Comparison of ENCODE assay signal across 36 cellular contexts in genomic region chr10:69537449-69537848, GRCh38. TPM values are rescaled to one million over a fixed set of nuclear protein-coding genes. Genes with fewer than 3 reads are reported as not detected.
"Had no signal": no experiment of that assay in that cellular context is flagged by ENCODE, and none has a peak within 500 bp of the region (broad histone marks: within the 10 kb centered on the region; RNA-seq: fewer than 3 reads in every experiment).

No MANE protein-coding gene starts in this region.

- H3K4me3 ChIP-seq: adrenal gland, ascending aorta, cardiac muscle cell had no signal

- H3K27me3 ChIP-seq: adrenal gland, ascending aorta, cardiac muscle cell had no signal

- H3K4me1 ChIP-seq: adrenal gland, ascending aorta had no signal

- DNase-seq: activated B cell treated with CpG ODN at 0.5 μM for 24 hours; activated CD4-positive, alpha-beta memory T cell treated with anti-CD3 and anti-CD28 coated beads for 36 hours; activated CD4-positive, alpha-beta T cell treated with anti-CD3 and anti-CD28 coated beads for 4 hours; activated CD4-positive, alpha-beta T cell treated with anti-CD3 and anti-CD28 coated beads, Interleukin-2, amount 10 ng/mL, durations not matched to agents 24 days and 14 days; activated CD4-positive, alpha-beta T cell treated with anti-CD3 and anti-CD28 coated beads, Interleukin-2, amount 50 U/mL, for 1 hour; activated CD4-positive, alpha-beta T cell treated with anti-CD3 and anti-CD28 coated beads, Interleukin-2, amount 50 U/mL, for 4 hours; activated CD4-positive, CD25-positive, alpha-beta regulatory T cell treated with anti-CD3 and anti-CD28 coated beads, Interleukin-2, amount 50 U/mL, for 72 hours; activated CD8-positive, alpha-beta memory T cell treated with anti-CD3 and anti-CD28 coated beads, Interleukin-2, amount 50 U/mL, for 4 hours; activated CD8-positive, alpha-beta T cell treated with anti-CD3 and anti-CD28 coated beads for 36 hours; activated effector memory CD4-positive, alpha-beta T cell treated with anti-CD3 and anti-CD28 coated beads, Interleukin-2, amount 50 U/mL, for 16 hours; activated gamma-delta T cell treated with Interleukin-2 at 50 U/mL for 16 hours; activated naive CD4-positive, alpha-beta T cell; activated naive CD4-positive, alpha-beta T cell treated with anti-CD3 and anti-CD28 coated beads for 36 hours; activated naive CD4-positive, alpha-beta T cell treated with anti-CD3 and anti-CD28 coated beads, Interleukin-2, amount 50 U/mL, for 16 hours; activated naive CD8-positive, alpha-beta T cell treated with anti-CD3 and anti-CD28 coated beads for 36 hours; activated T-cell treated with anti-CD3 and anti-CD28 coated beads for 4 hours; activated T-cell treated with anti-CD3 and anti-CD28 coated beads, Interleukin-2, amount 50 U/mL, for 1 hour; activated T-cell treated with anti-CD3 and anti-CD28 coated beads, Interleukin-2, amount 50 U/mL, for 4 hours; activated T-cell treated with anti-CD3 and anti-CD28 coated beads, Interleukin-2, amount 50 U/mL, for 72 hours; adrenal gland; amniotic stem cell; caudate nucleus; cerebellar nuclear complex; T-helper 1 cell; T-helper 2 cell; T-helper 9 cell had no signal

- FAIRE-seq: TTC549 had no signal

- H3K9me3 ChIP-seq: ascending aorta had no signal

- H3K36me3 ChIP-seq: adrenal gland, ascending aorta, cardiac muscle cell had no signal

- ATAC-seq: activated CD8-positive, alpha-beta T cell treated with anti-CD3 and anti-CD28 coated beads for 36 hours; activated naive CD4-positive, alpha-beta T cell treated with anti-CD3 and anti-CD28 coated beads, Interleukin-2, amount 50 U/mL, for 72 hours; activated T-cell treated with anti-CD3 and anti-CD28 coated beads, Interleukin-2, amount 50 U/mL, for 4 hours; activated T-cell treated with anti-CD3 and anti-CD28 coated beads, Interleukin-2, amount 50 U/mL, for 72 hours; activated T-helper 17 cell treated with anti-CD3 and anti-CD28 coated beads, Interleukin-2, amount 50 U/mL, for 72 hours had no signal

- H3K27ac ChIP-seq: adrenal gland, ascending aorta, cardiac muscle cell, VCaP had no signal

RNA-seq across cellular contexts. Expression of gene NEUROG3, which starts 35.8 kb away (rescaled TPM):
- total RNA-seq: activated CD4-positive, alpha-beta memory T cell treated with anti-CD3 and anti-CD28 coated beads for 36 hours; activated CD4-positive, alpha-beta T cell treated with anti-CD3 and anti-CD28 coated beads, Interleukin-2, amount 10 ng/mL, durations not matched to agents 24 days and 14 days; activated CD8-positive, alpha-beta memory T cell treated with anti-CD3 and anti-CD28 coated beads for 36 hours; activated naive CD4-positive, alpha-beta T cell treated with anti-CD3 and anti-CD28 coated beads for 36 hours; activated T-cell treated with anti-CD3 and anti-CD28 coated beads, Interleukin-2, amount 50 U/mL, for 4 hours; activated T-helper 1 cell treated with anti-CD3 and anti-CD28 coated beads, Interleukin-12 subunit alpha, Interleukin-12 subunit beta, Interleukin-2, Interleukin-4 antibody, amounts not matched to agents 30 ng/mL and 10 ng/mL and 1 ng/mL, durations not matched to agents 14 hours and 24 hours and 36 hours; ascending aorta; bronchial epithelial cell; cardiac muscle cell; chondrocyte had no signal
- polyA plus RNA-seq: cardiac muscle cell had no signal
